1 cellular context compared by ENCODE assay signal in genomic region chr21:39084073-39084472, GRCh38.
TF ChIP-seq lines count a peak whose summit lies in the region.

No MANE protein-coding gene starts in this region.

TF ChIP-seq in HepG2, 621 proteins besides CTCF, POLR2A, EP300 and RAD21 (continued from another document):
- TF ChIP-seq ZNF597 (CRISPR knock-in tag; IDR thresholded peaks at IDR 0.05) (no peak), TOPORS (CRISPR knock-in tag; IDR thresholded peaks at IDR 0.05) (no peak)
TF ChIP-seq in HepG2: peak in this region for 0.
